In genomic region chr1:175179837-175180590, GRCh38 we compare ENCODE assay signal across 24 cellular contexts. TPM values are rescaled to one million over a fixed set of nuclear protein-coding genes. Genes with fewer than 3 reads are reported as not detected.
DNase-seq lines count a peak whose midpoint lies in the region; ATAC-seq and TF ChIP-seq lines count a peak whose summit lies in the region.
"Had no signal": no experiment of that assay in that cellular context is flagged by ENCODE, and none has a peak within 500 bp of the region (broad histone marks: within the 10 kb centered on the region; RNA-seq: fewer than 3 reads in every experiment).

No MANE protein-coding gene starts in this region.

- intact Hi-C loops in OCI-LY7 (cut with micrococcal nuclease; ENCODE audit: unreplicated experiment), result no loop called here

- no peak for TF ChIP-seq CTCF in OCI-LY7 (conservative IDR thresholded peaks at IDR 0.05; ENCODE audit: low read length)

- no peak overlapping the region for H3K27ac ChIP-seq in OCI-LY7 (ENCODE audit: low read depth, low read length, poor library complexity, severe bottlenecking)
- H3K27ac ChIP-seq in mesenchymal stem cell (ENCODE audit: low read length, poor library complexity, severe bottlenecking), result no peak overlapping the region
- H3K27ac ChIP-seq: ascending aorta, heart right ventricle, left lung, SJCRH30, testis, WERI-Rb-1 had no signal

- WGBS in mesenchymal stem cell, result 91% methylated on average over 2 of the region's 2 CpGs

- peaks cover 57% of the 10 kb centered on the region for H3K4me1 Mint-ChIP-seq in stimulated activated naive CD8-positive, alpha-beta T cell treated with anti-CD3 and anti-CD28 coated beads, Interleukin-15, Interleukin-2, amounts not matched to agents 100 ng/mL and 50 ng/mL, for 24 hours (ENCODE audit: low read depth)
- H3K4me1 Mint-ChIP-seq in central memory CD8-positive, alpha-beta T cell, result peaks cover 76% of the 10 kb centered on the region
- H3K4me1 Mint-ChIP-seq: neural crest cell had no signal

- peaks cover 3% of the 10 kb centered on the region; the same call in 1 of the 2 replicates for H4K20me1 ChIP-seq in OCI-LY7 (ENCODE audit: insufficient read depth, low read length)

- H3K36me3 ChIP-seq in OCI-LY7 (ENCODE audit: insufficient read depth, low read length), result peaks cover 89% of the 10 kb centered on the region
- H3K36me3 ChIP-seq in mesenchymal stem cell (ENCODE audit: control insufficient read depth in 1 of 2, insufficient read depth in 2 of 2, low read depth in 1 of 2, low read length in 2 of 2), result no peaks in the 10 kb centered on the region
- H3K36me3 ChIP-seq: SJCRH30, WERI-Rb-1 had no signal

- peaks cover 3 to 7% of the 10 kb centered on the region in 2 experiments for H3K27me3 ChIP-seq in mesenchymal stem cell (ENCODE audit: control insufficient read depth in 1 of 2, insufficient read depth in 1 of 2, low read length in 2 of 2)
- H3K27me3 ChIP-seq: ascending aorta, heart right ventricle, left lung, SJCRH30, testis had no signal

- H4K8ac ChIP-seq in mesenchymal stem cell (ENCODE audit: low read length), result no peak overlapping the region

- H3K4me1 ChIP-seq in OCI-LY7 (ENCODE audit: insufficient read depth, low read length, poor library complexity, severe bottlenecking), result peaks cover 48% of the 10 kb centered on the region
- no peaks in the 10 kb centered on the region for H3K4me1 ChIP-seq in mesenchymal stem cell (ENCODE audit: control insufficient read depth, insufficient read depth, low read depth, low read length)
- H3K4me1 ChIP-seq: ascending aorta, testis had no signal

- H2BK120ac ChIP-seq in mesenchymal stem cell (ENCODE audit: low read depth, low read length), result no peak overlapping the region

- H3K4me3 Mint-ChIP-seq in stimulated activated naive CD8-positive, alpha-beta T cell treated with anti-CD3 and anti-CD28 coated beads, Interleukin-15, Interleukin-2, amounts not matched to agents 100 ng/mL and 50 ng/mL, for 24 hours, result no peak overlapping the region
- H3K4me3 Mint-ChIP-seq in central memory CD8-positive, alpha-beta T cell, result no peak overlapping the region
- H3K4me3 Mint-ChIP-seq: activated naive CD4-positive, alpha-beta T cell treated with anti-CD3 and anti-CD28 coated beads for 36 hours; neural crest cell; T-cell had no signal

- H3K27ac Mint-ChIP-seq in stimulated activated naive CD8-positive, alpha-beta T cell treated with anti-CD3 and anti-CD28 coated beads, Interleukin-15, Interleukin-2, amounts not matched to agents 100 ng/mL and 50 ng/mL, for 24 hours, result peak overlapping the region; percentile 8
- H3K27ac Mint-ChIP-seq in central memory CD8-positive, alpha-beta T cell (ENCODE audit: low read depth), result peak overlapping the region; percentile 14
- H3K27ac Mint-ChIP-seq: activated naive CD4-positive, alpha-beta T cell treated with anti-CD3 and anti-CD28 coated beads for 36 hours had no signal

- no peak overlapping the region for H3K18ac ChIP-seq in mesenchymal stem cell (ENCODE audit: low read depth in 1 of 2, low read length in 2 of 2)

- peaks cover 41% of the 10 kb centered on the region for H3K36me3 Mint-ChIP-seq in stimulated activated naive CD8-positive, alpha-beta T cell treated with anti-CD3 and anti-CD28 coated beads, Interleukin-15, Interleukin-2, amounts not matched to agents 100 ng/mL and 50 ng/mL, for 24 hours (ENCODE audit: low read depth)
- peaks cover 17% of the 10 kb centered on the region for H3K36me3 Mint-ChIP-seq in central memory CD8-positive, alpha-beta T cell (ENCODE audit: insufficient read depth)

- H2BK5ac ChIP-seq in mesenchymal stem cell (ENCODE audit: low read depth, low read length, poor library complexity, severe bottlenecking), result no peak overlapping the region

- H3K4ac ChIP-seq in mesenchymal stem cell (ENCODE audit: low read depth in 1 of 2, low read length in 2 of 2), result no peak overlapping the region

- no peaks in the 10 kb centered on the region for H3K9me2 ChIP-seq in OCI-LY7 (ENCODE audit: insufficient read depth, low read length)

- BruUV-seq in OCI-LY7 (replicated peaks; lab: Mats Ljungman, UMichigan), result no TSS peak

- peaks cover 89% of the 10 kb centered on the region for H3K79me2 ChIP-seq in OCI-LY7 (ENCODE audit: insufficient read depth, low read depth, low read length)

- CTCF ChIA-PET in OCI-LY7 (lab: Charles Lee; ENCODE audit: unreplicated experiment), result interaction anchor here (1.1 kb wide), 1 partner anchor 11 kb away, joined by 4 read pairs; no protein-coding TSS in a partner anchor
- CTCF ChIA-PET in HEK293T (lab: Yijun Ruan, JAX), result interaction anchor here (1.1 kb wide), 1 partner anchor 34 kb away, joined by 3 read pairs; no protein-coding TSS in a partner anchor

- DNase-seq in stimulated activated naive CD8-positive, alpha-beta T cell treated with anti-CD3 and anti-CD28 coated beads, Interleukin-15, Interleukin-2, amounts not matched to agents 100 U/mL and 50 U/mL, for 24 hours, result no peak
- DNase-seq in OCI-LY7 (ENCODE audit: low spot score) (no peak), HEK293T (ENCODE audit: extremely low spot score) (no peak), mesenchymal stem cell (no peak), cerebellum (ENCODE audit: low spot score) (no peak), NCI-H2081 treated with DMSO at 0.1 percent for 48 hours (lab: John Stamatoyannopoulos, UW) (no peak)
- no peak for DNase-seq in central memory CD8-positive, alpha-beta T cell (ENCODE audit: low spot score in 2 of 2)
- DNase-seq: activated CD4-positive, alpha-beta T cell treated with anti-CD3 and anti-CD28 coated beads, Interleukin-2, amount 50 U/mL, for 48 hours; activated naive CD4-positive, alpha-beta T cell treated with anti-CD3 and anti-CD28 coated beads for 36 hours; COR-L47; GOT3; heart right ventricle; left lung; NCI-H1105 treated with DMSO at 0.1 percent for 48 hours; NCI-H2081; NCI-H446 treated with DMSO at 0.1 percent for 48 hours; posterior cingulate gyrus; SJCRH30; T-cell; testis had no signal

- no peak overlapping the region for H4K91ac ChIP-seq in mesenchymal stem cell (ENCODE audit: low read length)

- H3K23ac ChIP-seq in mesenchymal stem cell (ENCODE audit: low read length in 2 of 2), result no peak overlapping the region

- no peak overlapping the region for H3K4me3 ChIP-seq in OCI-LY7 (ENCODE audit: low read depth, low read length, poor library complexity, severe bottlenecking)
- H3K4me3 ChIP-seq in mesenchymal stem cell (ENCODE audit: insufficient read depth in 1 of 2, low read depth in 1 of 2, low read length in 2 of 2), result no peak overlapping the region
- H3K4me3 ChIP-seq: ascending aorta, heart right ventricle, left lung, SJCRH30, testis had no signal

- POLR2A ChIA-PET in OCI-LY7 (lab: Charles Lee), result interaction anchor here (0.6 to 3.7 kb wide), 5 partner anchors 8 to 104 kb away, joined by 3 to 18 read pairs (median 3); no protein-coding TSS in a partner anchor
- POLR2A ChIA-PET in HEK293T (lab: Yijun Ruan, JAX), result no interaction called here

- no peak overlapping the region for H2BK12ac ChIP-seq in mesenchymal stem cell (ENCODE audit: low read length in 2 of 2)

- no peak overlapping the region for H2AK5ac ChIP-seq in mesenchymal stem cell (ENCODE audit: low read length, severe bottlenecking)

- no peaks in the 10 kb centered on the region for H3K9me3 Mint-ChIP-seq in stimulated activated naive CD8-positive, alpha-beta T cell treated with anti-CD3 and anti-CD28 coated beads, Interleukin-15, Interleukin-2, amounts not matched to agents 100 ng/mL and 50 ng/mL, for 24 hours
- no peaks in the 10 kb centered on the region for H3K9me3 Mint-ChIP-seq in central memory CD8-positive, alpha-beta T cell
- H3K9me3 Mint-ChIP-seq: activated naive CD4-positive, alpha-beta T cell treated with anti-CD3 and anti-CD28 coated beads for 36 hours; neural crest cell; T-cell had no signal

- no peak overlapping the region for H3K14ac ChIP-seq in mesenchymal stem cell (ENCODE audit: low read length in 2 of 2)

- H3K27me3 Mint-ChIP-seq in stimulated activated naive CD8-positive, alpha-beta T cell treated with anti-CD3 and anti-CD28 coated beads, Interleukin-15, Interleukin-2, amounts not matched to agents 100 ng/mL and 50 ng/mL, for 24 hours, result no peaks in the 10 kb centered on the region
- H3K27me3 Mint-ChIP-seq in central memory CD8-positive, alpha-beta T cell, result no peaks in the 10 kb centered on the region
- H3K27me3 Mint-ChIP-seq: T-cell had no signal

- H2AFZ ChIP-seq in OCI-LY7 (ENCODE audit: low read length) (no peak overlapping the region), mesenchymal stem cell (ENCODE audit: low read depth, low read length) (no peak overlapping the region)

- H3K9me3 ChIP-seq in OCI-LY7 (ENCODE audit: low read length) (peaks cover 3% of the 10 kb centered on the region; the same call in 1 of the 2 replicates), mesenchymal stem cell (ENCODE audit: control insufficient read depth, low read length) (no peaks in the 10 kb centered on the region)
- H3K9me3 ChIP-seq: ascending aorta, heart right ventricle, left lung, SJCRH30, testis had no signal

- no peak overlapping the region for H2BK15ac ChIP-seq in mesenchymal stem cell (ENCODE audit: low read depth, poor library complexity, severe bottlenecking)

- no peak for ATAC-seq in stimulated activated naive CD8-positive, alpha-beta T cell treated with anti-CD3 and anti-CD28 coated beads, Interleukin-15, Interleukin-2, amounts not matched to agents 100 U/mL and 50 U/mL, for 24 hours
- ATAC-seq in central memory CD8-positive, alpha-beta T cell (replicated peaks; ENCODE audit: extremely low read depth, poor library complexity, severe bottlenecking), result no peak
- ATAC-seq: heart right ventricle, left lung, T-cell had no signal

- no peak overlapping the region for H3K9ac ChIP-seq in mesenchymal stem cell (ENCODE audit: low read length)

- H3K4me2 ChIP-seq in OCI-LY7 (ENCODE audit: low read length) (0 out of 2 replicates have a peak overlapping the region, but pooled peaks have one; percentile 0), mesenchymal stem cell (ENCODE audit: low read length, poor library complexity, severe bottlenecking) (no peak overlapping the region)

- H3K79me1 ChIP-seq in mesenchymal stem cell (replicated peaks; ENCODE audit: low read length, poor library complexity, severe bottlenecking), result no peaks in the 10 kb centered on the region

TF ChIP-seq in HEK293T, 16 proteins besides CTCF, POLR2A, EP300 and RAD21:
- TF ChIP-seq NFRKB (IDR thresholded peaks at IDR 0.05), result no peak
- TF ChIP-seq ELF4 (IDR thresholded peaks at IDR 0.05), result no peak

RNA-seq across cellular contexts. Expression of gene KIAA0040, which starts 12.6 kb away (rescaled TPM):
- total RNA-seq in OCI-LY7 (2014; rRNA removed; shearing (Covaris generic)), result 54.7 and 57.9 TPM in 2 replicates
- 50.2 and 61.1 TPM in 2 replicates for total RNA-seq in OCI-LY7 (2022)
- 2.7 TPM for polyA plus RNA-seq in mesenchymal stem cell (2013, experiment 1 of 2)
- 2.7 TPM for polyA plus RNA-seq in mesenchymal stem cell (2013, experiment 2 of 2)
- total RNA-seq in cerebellum, result 1.00 TPM

Comparison
In these comparisons a context has a peak if more than half of its experiments do, and no peak if none do; other contexts are left out.
1. RNA of gene KIAA0040, which starts 12.6 kb away (total RNA-seq): 50.2 to 61.1 TPM in OCI-LY7; 1.00 TPM in cerebellum (single experiment); every median in the first group is over 10 times any median in the second.